Comparison of ENCODE assay signal across 1 cellular context in the genomic region with DNA sequence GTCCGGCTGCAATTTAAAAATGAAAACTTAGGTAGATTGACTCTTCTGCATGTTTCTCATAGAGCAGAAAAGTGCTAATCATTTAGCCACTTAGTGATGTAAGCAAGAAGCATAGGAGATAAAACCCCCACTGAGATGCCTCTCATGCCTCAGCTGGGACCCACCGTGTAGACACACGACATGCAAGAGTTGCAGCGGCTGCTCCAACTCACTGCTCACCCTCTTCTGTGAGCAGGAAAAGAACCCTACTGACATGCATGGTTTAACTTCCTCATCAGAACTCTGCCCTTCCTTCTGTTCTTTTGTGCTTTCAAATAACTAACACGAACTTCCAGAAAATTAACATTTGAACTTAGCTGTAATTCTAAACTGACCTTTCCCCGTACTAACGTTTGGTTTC.
TF ChIP-seq lines count a peak whose summit lies in the region.

No MANE protein-coding gene starts in this region.

TF ChIP-seq in HEK293, 187 proteins besides CTCF, POLR2A, EP300 and RAD21 (continued from another document):
- TF ChIP-seq, protein P1, sequence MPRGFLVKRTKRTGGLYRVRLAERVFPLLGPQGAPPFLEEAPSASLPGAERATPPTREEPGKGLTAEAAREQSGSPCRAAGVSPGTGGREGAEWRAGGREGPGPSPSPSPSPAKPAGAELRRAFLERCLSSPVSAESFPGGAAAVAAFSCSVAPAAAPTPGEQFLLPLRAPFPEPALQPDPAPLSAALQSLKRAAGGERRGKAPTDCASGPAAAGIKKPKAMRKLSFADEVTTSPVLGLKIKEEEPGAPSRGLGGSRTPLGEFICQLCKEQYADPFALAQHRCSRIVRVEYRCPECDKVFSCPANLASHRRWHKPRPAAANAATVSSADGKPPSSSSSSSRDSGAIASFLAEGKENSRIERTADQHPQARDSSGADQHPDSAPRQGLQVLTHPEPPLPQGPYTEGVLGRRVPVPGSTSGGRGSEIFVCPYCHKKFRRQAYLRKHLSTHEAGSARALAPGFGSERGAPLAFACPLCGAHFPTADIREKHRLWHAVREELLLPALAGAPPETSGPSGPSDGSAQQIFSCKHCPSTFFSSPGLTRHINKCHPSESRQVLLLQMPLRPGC (tag by site-specific recombination; IDR thresholded peaks at IDR 0.05), result no peak
- no peak for TF ChIP-seq ZNF24 (tag by site-specific recombination; IDR thresholded peaks at IDR 0.05)
- TF ChIP-seq, protein P2, sequence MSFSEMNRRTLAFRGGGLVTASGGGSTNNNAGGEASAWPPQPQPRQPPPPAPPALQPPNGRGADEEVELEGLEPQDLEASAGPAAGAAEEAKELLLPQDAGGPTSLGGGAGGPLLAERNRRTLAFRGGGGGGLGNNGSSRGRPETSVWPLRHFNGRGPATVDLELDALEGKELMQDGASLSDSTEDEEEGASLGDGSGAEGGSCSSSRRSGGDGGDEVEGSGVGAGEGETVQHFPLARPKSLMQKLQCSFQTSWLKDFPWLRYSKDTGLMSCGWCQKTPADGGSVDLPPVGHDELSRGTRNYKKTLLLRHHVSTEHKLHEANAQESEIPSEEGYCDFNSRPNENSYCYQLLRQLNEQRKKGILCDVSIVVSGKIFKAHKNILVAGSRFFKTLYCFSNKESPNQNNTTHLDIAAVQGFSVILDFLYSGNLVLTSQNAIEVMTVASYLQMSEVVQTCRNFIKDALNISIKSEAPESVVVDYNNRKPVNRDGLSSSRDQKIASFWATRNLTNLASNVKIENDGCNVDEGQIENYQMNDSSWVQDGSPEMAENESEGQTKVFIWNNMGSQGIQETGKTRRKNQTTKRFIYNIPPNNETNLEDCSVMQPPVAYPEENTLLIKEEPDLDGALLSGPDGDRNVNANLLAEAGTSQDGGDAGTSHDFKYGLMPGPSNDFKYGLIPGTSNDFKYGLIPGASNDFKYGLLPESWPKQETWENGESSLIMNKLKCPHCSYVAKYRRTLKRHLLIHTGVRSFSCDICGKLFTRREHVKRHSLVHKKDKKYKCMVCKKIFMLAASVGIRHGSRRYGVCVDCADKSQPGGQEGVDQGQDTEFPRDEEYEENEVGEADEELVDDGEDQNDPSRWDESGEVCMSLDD (tag by site-specific recombination; IDR thresholded peaks at IDR 0.05), result no peak
- no peak for TF ChIP-seq SETDB1 (IDR thresholded peaks at IDR 0.05; ENCODE audit: insufficient read length, low read length)
